13 cellular contexts compared by ENCODE assay signal in the genomic region with DNA sequence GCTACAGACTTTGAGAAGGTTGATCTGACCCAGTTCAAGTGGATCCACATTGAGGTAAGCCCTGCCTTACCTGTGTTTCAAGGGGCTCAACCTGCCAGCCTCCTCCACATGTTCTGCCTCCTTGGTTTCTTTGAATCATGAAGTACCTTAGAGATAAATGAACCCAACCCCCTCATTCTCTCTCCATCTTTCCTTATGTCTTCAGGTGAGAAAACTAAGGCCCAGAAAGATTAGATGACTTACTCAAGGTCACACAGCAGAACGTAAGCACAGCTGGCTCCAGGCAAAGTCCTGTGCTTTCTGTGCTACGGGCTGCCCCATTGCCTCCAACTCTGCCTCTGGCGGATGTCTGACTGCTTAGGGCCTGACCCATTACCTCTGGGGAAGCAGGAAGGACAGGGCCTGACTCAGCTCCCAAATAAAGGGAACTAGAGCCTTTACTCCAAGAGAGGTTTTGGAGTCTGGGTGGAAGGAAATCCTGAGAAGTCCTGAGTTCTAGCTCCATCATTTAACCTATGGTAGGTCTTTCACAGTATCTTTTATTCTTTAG. TPM values are rescaled to one million over a fixed set of nuclear protein-coding genes. Genes with fewer than 3 reads are reported as not detected.
A peak's percentile ranks its signal among the peaks of the same experiment; 100 is the strongest.
DNase-seq lines count a peak whose midpoint lies in the region; ATAC-seq and TF ChIP-seq lines count a peak whose summit lies in the region.
"Had no signal": no experiment of that assay in that cellular context is flagged by ENCODE, and none has a peak within 500 bp of the region (broad histone marks: within the 10 kb centered on the region; RNA-seq: fewer than 3 reads in every experiment).

No MANE protein-coding gene starts in this region.

- no peak overlapping the region for H3K4me3 Mint-ChIP-seq in activated CD4-positive, alpha-beta T cell treated with anti-CD3 and anti-CD28 coated beads, Interleukin-2, amount 10 ng/mL, durations not matched to agents 7 days and 5 days
- H3K4me3 Mint-ChIP-seq in effector memory CD8-positive, alpha-beta T cell: no peak overlapping the region
- no peak overlapping the region for H3K4me3 Mint-ChIP-seq in stimulated activated naive B cell treated with anti-CD40 and anti-IgM and Interleukin-4, amounts not matched to agents 10 μg/mL and 1 μg/mL and 100 μg/mL, for 72 hours

- no peaks in the 10 kb centered on the region for H3K4me1 ChIP-seq in foreskin keratinocyte

- no peaks in the 10 kb centered on the region for H3K9me3 Mint-ChIP-seq in activated CD4-positive, alpha-beta T cell treated with anti-CD3 and anti-CD28 coated beads, Interleukin-2, amount 10 ng/mL, durations not matched to agents 7 days and 5 days
- no peaks in the 10 kb centered on the region for H3K9me3 Mint-ChIP-seq in effector memory CD8-positive, alpha-beta T cell
- no peaks in the 10 kb centered on the region for H3K9me3 Mint-ChIP-seq in stimulated activated naive B cell treated with anti-CD40 and anti-IgM and Interleukin-4, amounts not matched to agents 10 μg/mL and 1 μg/mL and 100 μg/mL, for 72 hours
- H3K9me3 Mint-ChIP-seq: mesothelial cell of epicardium; T-helper 2 cell treated with Interferon-gamma antibody and Interleukin-4, amounts not matched to agents 5 μg/mL and 100 μg/mL, for 36 hours had no signal

- peak overlapping the region; percentile 46 for H3K27ac Mint-ChIP-seq in activated CD4-positive, alpha-beta T cell treated with anti-CD3 and anti-CD28 coated beads, Interleukin-2, amount 10 ng/mL, durations not matched to agents 7 days and 5 days
- H3K27ac Mint-ChIP-seq in effector memory CD8-positive, alpha-beta T cell: peak overlapping the region; percentile 27 to 86
- peak overlapping the region; percentile 68 for H3K27ac Mint-ChIP-seq in stimulated activated naive B cell treated with anti-CD40 and anti-IgM and Interleukin-4, amounts not matched to agents 10 μg/mL and 1 μg/mL and 100 μg/mL, for 72 hours
- H3K27ac Mint-ChIP-seq: mesothelial cell of epicardium; T-helper 2 cell treated with Interferon-gamma antibody and Interleukin-4, amounts not matched to agents 5 μg/mL and 100 μg/mL, for 36 hours had no signal

- CTCF ChIA-PET in activated CD4-positive, alpha-beta T cell treated with anti-CD3 and anti-CD28 coated beads, Interleukin-2, amount 10 ng/mL, durations not matched to agents 7 days and 5 days (lab: Charles Lee): interaction anchor here (0.6 to 2.3 kb wide), 5 partner anchors 9 to 587 kb away, joined by 3 to 8 read pairs (median 4); no protein-coding TSS in a partner anchor

- DNase-seq in activated CD4-positive, alpha-beta T cell treated with anti-CD3 and anti-CD28 coated beads, Interleukin-2, amount 10 ng/mL, durations not matched to agents 7 days and 5 days: no peak
- DNase-seq in activated CD4-positive, alpha-beta T cell treated with anti-CD3 and anti-CD28 coated beads for 48 hours: no peak
- DNase-seq in effector memory CD8-positive, alpha-beta T cell: no peak
- DNase-seq in stimulated activated naive B cell treated with anti-CD40 and anti-IgM and Interleukin-4, amounts not matched to agents 10 μg/mL and 1 μg/mL and 100 μg/mL, for 72 hours: no peak
- no peak for DNase-seq in foreskin keratinocyte
- DNase-seq: activated gamma-delta T cell treated with Interleukin-2 at 50 U/mL for 16 hours; effector CD4-positive, alpha-beta T cell had no signal

- no peak for TF ChIP-seq CTCF in foreskin keratinocyte (conservative IDR thresholded peaks at IDR 0.05)

- no peaks in the 10 kb centered on the region for H3K27me3 ChIP-seq in foreskin keratinocyte
- H3K27me3 ChIP-seq: ovary, testis had no signal

- POLR2A ChIA-PET in activated CD4-positive, alpha-beta T cell treated with anti-CD3 and anti-CD28 coated beads, Interleukin-2, amount 10 ng/mL, durations not matched to agents 7 days and 5 days (lab: Charles Lee): no interaction called here

- no peak overlapping the region for H3K27ac ChIP-seq in foreskin keratinocyte
- H3K27ac ChIP-seq: GM23248, ovary, testis had no signal

- H3K4me1 Mint-ChIP-seq in activated CD4-positive, alpha-beta T cell treated with anti-CD3 and anti-CD28 coated beads, Interleukin-2, amount 10 ng/mL, durations not matched to agents 7 days and 5 days: peaks cover 14% of the 10 kb centered on the region
- H3K4me1 Mint-ChIP-seq in effector memory CD8-positive, alpha-beta T cell (ENCODE audit: low read depth in 2 of 2): peaks cover 7 to 20% of the 10 kb centered on the region in 2 donors
- H3K4me1 Mint-ChIP-seq in stimulated activated naive B cell treated with anti-CD40 and anti-IgM and Interleukin-4, amounts not matched to agents 10 μg/mL and 1 μg/mL and 100 μg/mL, for 72 hours: peaks cover 17 to 19% of the 10 kb centered on the region in 2 donors

- H3K27me3 Mint-ChIP-seq in activated CD4-positive, alpha-beta T cell treated with anti-CD3 and anti-CD28 coated beads, Interleukin-2, amount 10 ng/mL, durations not matched to agents 7 days and 5 days: no peaks in the 10 kb centered on the region
- peaks cover 0 to 3% of the 10 kb centered on the region in 2 donors for H3K27me3 Mint-ChIP-seq in effector memory CD8-positive, alpha-beta T cell
- no peaks in the 10 kb centered on the region for H3K27me3 Mint-ChIP-seq in stimulated activated naive B cell treated with anti-CD40 and anti-IgM and Interleukin-4, amounts not matched to agents 10 μg/mL and 1 μg/mL and 100 μg/mL, for 72 hours

- ATAC-seq in effector memory CD8-positive, alpha-beta T cell (replicated peaks): no peak
- ATAC-seq in stimulated activated naive B cell treated with anti-CD40 and anti-IgM and Interleukin-4, amounts not matched to agents 10 μg/mL and 1 μg/mL and 100 μg/mL, for 72 hours (replicated peaks): no peak
- no peak for ATAC-seq in foreskin keratinocyte
- ATAC-seq in GM18861 (IDR thresholded peaks at IDR 0.05; ENCODE audit: unreplicated experiment): no peak

- H3K36me3 Mint-ChIP-seq in activated CD4-positive, alpha-beta T cell treated with anti-CD3 and anti-CD28 coated beads, Interleukin-2, amount 10 ng/mL, durations not matched to agents 7 days and 5 days (ENCODE audit: low read depth): no peaks in the 10 kb centered on the region
- no peaks in the 10 kb centered on the region for H3K36me3 Mint-ChIP-seq in effector memory CD8-positive, alpha-beta T cell (ENCODE audit: insufficient read depth)
- H3K36me3 Mint-ChIP-seq in stimulated activated naive B cell treated with anti-CD40 and anti-IgM and Interleukin-4, amounts not matched to agents 10 μg/mL and 1 μg/mL and 100 μg/mL, for 72 hours: peaks cover 0 to 3% of the 10 kb centered on the region in 2 donors
- H3K36me3 Mint-ChIP-seq: mesothelial cell of epicardium had no signal

RNA-seq across cellular contexts. Expression of a gene that starts 10.3 kb away (rescaled TPM):
- total RNA-seq in activated CD4-positive, alpha-beta T cell treated with anti-CD3 and anti-CD28 coated beads, Interleukin-2, amount 10 ng/mL, durations not matched to agents 7 days and 5 days: 10 to 100 TPM in 1 of 2 experiments, 1 to 10 TPM in 1; 9.7 to 10.6 TPM
- 2.4 and 2.6 TPM in 2 replicates for total RNA-seq in foreskin keratinocyte
- polyA plus RNA-seq in foreskin keratinocyte: 4.1 and 5.0 TPM in 2 replicates
- total RNA-seq: GM23248 had no signal

RNA-seq across cellular contexts. Expression of a gene that starts 18.4 kb away (rescaled TPM):
- under 1 TPM; 0.56 to 0.64 TPM for total RNA-seq in activated CD4-positive, alpha-beta T cell treated with anti-CD3 and anti-CD28 coated beads, Interleukin-2, amount 10 ng/mL, durations not matched to agents 7 days and 5 days
- total RNA-seq in foreskin keratinocyte: 0.37 and 0.39 TPM in 2 replicates
- 0.25 and 0.37 TPM in 2 replicates for polyA plus RNA-seq in foreskin keratinocyte

RNA-seq across cellular contexts. Expression of a gene that starts 22.1 kb away (rescaled TPM):
- 1 to 10 TPM in 1 of 2 experiments, under 1 TPM in 1; 0.92 to 1.3 TPM for total RNA-seq in activated CD4-positive, alpha-beta T cell treated with anti-CD3 and anti-CD28 coated beads, Interleukin-2, amount 10 ng/mL, durations not matched to agents 7 days and 5 days
- total RNA-seq in foreskin keratinocyte: 0.49 and 1.6 TPM in 2 replicates
- 0.74 and 1.9 TPM in 2 replicates for polyA plus RNA-seq in foreskin keratinocyte

RNA-seq across cellular contexts. Expression of a gene that starts 25.4 kb away (rescaled TPM):
- total RNA-seq in activated CD4-positive, alpha-beta T cell treated with anti-CD3 and anti-CD28 coated beads, Interleukin-2, amount 10 ng/mL, durations not matched to agents 7 days and 5 days: 100 to 1,000 TPM; 309 to 386 TPM
- 368 and 406 TPM in 2 replicates for total RNA-seq in foreskin keratinocyte
- polyA plus RNA-seq in foreskin keratinocyte: 686 and 711 TPM in 2 replicates

RNA-seq across cellular contexts. Expression of a gene that starts 26.8 kb away (rescaled TPM):
- total RNA-seq in activated CD4-positive, alpha-beta T cell treated with anti-CD3 and anti-CD28 coated beads, Interleukin-2, amount 10 ng/mL, durations not matched to agents 7 days and 5 days: under 1 TPM; 0.10 to 0.25 TPM
- total RNA-seq in foreskin keratinocyte: not detected in 2 replicates
- not detected in 2 replicates for polyA plus RNA-seq in foreskin keratinocyte
- total RNA-seq: GM23248 had no signal
- polyA plus RNA-seq: GM23248 had no signal
